ENCODE assay signal across 8 cellular contexts in genomic region chr1:243598433-243598832, GRCh38.
A peak's percentile ranks its signal among the peaks of the same experiment; 100 is the strongest.
DNase-seq lines count a peak whose midpoint lies in the region; ATAC-seq and TF ChIP-seq lines count a peak whose summit lies in the region.

No MANE protein-coding gene starts in this region.

- peaks cover 20% of the 10 kb centered on the region for H3K4me1 ChIP-seq in RWPE2 (ENCODE audit: insufficient read depth, poor library complexity, severe bottlenecking)
- no peaks in the 10 kb centered on the region for H3K4me1 ChIP-seq in neuronal stem cell (ENCODE audit: control insufficient read depth in 2 of 2, insufficient read depth in 1 of 2, low read depth in 1 of 2, low read length in 2 of 2)
- H3K4me1 ChIP-seq in gastrocnemius medialis: no peaks in the 10 kb centered on the region

- no peak for TF ChIP-seq CTCF in AG04449 (IDR thresholded peaks at IDR 0.05; ENCODE audit: insufficient read depth, low read length, missing control alignments)
- TF ChIP-seq CTCF in RWPE2 (IDR thresholded peaks at IDR 0.05; ENCODE audit: poor library complexity, severe bottlenecking): no peak
- no peak for TF ChIP-seq CTCF in gastrocnemius medialis (IDR thresholded peaks at IDR 0.05 in 4 of 5, conservative IDR thresholded peaks at IDR 0.05 in 1 of 5)

- no peak overlapping the region for H3K9ac ChIP-seq in neuronal stem cell (ENCODE audit: low read depth, low read length, poor library complexity)

- H2BK5ac ChIP-seq in neuronal stem cell (ENCODE audit: low read length): no peak overlapping the region

- H3K14ac ChIP-seq in neuronal stem cell (ENCODE audit: low read length): no peak overlapping the region

- H3K36me3 ChIP-seq in RWPE2 (ENCODE audit: low read depth): no peaks in the 10 kb centered on the region; the same call in 1 of the 2 replicates
- peaks cover 2 to 6% of the 10 kb centered on the region in 2 donors for H3K36me3 ChIP-seq in neuronal stem cell (replicated peaks in 1 of 2; ENCODE audit: control insufficient read depth in 2 of 2, insufficient read depth in 2 of 2, low read length in 2 of 2)
- no peaks in the 10 kb centered on the region for H3K36me3 ChIP-seq in gastrocnemius medialis

- no peaks in the 10 kb centered on the region for H3K79me1 ChIP-seq in neuronal stem cell (ENCODE audit: low read depth, low read length)

- H3K23ac ChIP-seq in neuronal stem cell (ENCODE audit: low read depth, low read length, poor library complexity): no peak overlapping the region

- H3K27me3 ChIP-seq in RWPE2 (ENCODE audit: insufficient read depth, poor library complexity, severe bottlenecking) (no peaks in the 10 kb centered on the region), neuronal stem cell (ENCODE audit: control insufficient read depth in 3 of 3, insufficient read depth in 3 of 3, low read depth in 1 of 3, low read length in 3 of 3) (no peaks in the 10 kb centered on the region), gastrocnemius medialis (no peaks in the 10 kb centered on the region)

- ATAC-seq in GM21515 (IDR thresholded peaks at IDR 0.05; ENCODE audit: unreplicated experiment): peak; percentile 41
- peak; percentile 97 for ATAC-seq in RWPE2 (ENCODE audit: low read depth)
- no peak for ATAC-seq in gastrocnemius medialis

- H2BK15ac ChIP-seq in neuronal stem cell (ENCODE audit: low read length): no peak overlapping the region

- in situ Hi-C loops in gastrocnemius medialis (cut with MboI; ENCODE audit: low sequenced_read_pairs in 4 of 4): no loop called here

- no peak overlapping the region for H4K8ac ChIP-seq in neuronal stem cell (ENCODE audit: low read depth, low read length)

- H3K4me3 ChIP-seq in AG04449 (ENCODE audit: low read depth, low read length) (no peak overlapping the region), RWPE2 (ENCODE audit: severe bottlenecking) (no peak overlapping the region), neuronal stem cell (ENCODE audit: low read length in 2 of 2) (no peak overlapping the region), gastrocnemius medialis (no peak overlapping the region)

- H2AFZ ChIP-seq in neuronal stem cell (ENCODE audit: low read length): no peak overlapping the region

- no peak overlapping the region for H3K4ac ChIP-seq in neuronal stem cell (ENCODE audit: low read length)

- peak; percentile 65 for DNase-seq in AG04449 (ENCODE audit: low read depth, low spot score)
- no peak for DNase-seq in RWPE2 (ENCODE audit: low spot score)
- peak; percentile 89 for DNase-seq in epithelial cell of prostate (ENCODE audit: low read depth, low spot score)
- no peak for DNase-seq in neuronal stem cell (ENCODE audit: low spot score)
- DNase-seq in NCI-H2171 (lab: John Stamatoyannopoulos, UW): no peak
- no peak for DNase-seq in SHP77 treated with DMSO at 0.1 percent for 48 hours (lab: John Stamatoyannopoulos, UW)
- DNase-seq in gastrocnemius medialis: no peak

- H3K4me2 ChIP-seq in neuronal stem cell (ENCODE audit: insufficient read depth, low read length, poor library complexity, severe bottlenecking): no peak overlapping the region

- H3K27ac ChIP-seq in RWPE2 (ENCODE audit: poor library complexity, severe bottlenecking) (peak overlapping the region; percentile 33), epithelial cell of prostate (peak overlapping the region; percentile 91), neuronal stem cell (replicated peaks; ENCODE audit: low read length) (no peak overlapping the region), gastrocnemius medialis (no peak overlapping the region)

- no peak for TF ChIP-seq POLR2A in gastrocnemius medialis (IDR thresholded peaks at IDR 0.05)

- no peak overlapping the region for H2AK5ac ChIP-seq in neuronal stem cell (ENCODE audit: low read depth, low read length)

- H4K91ac ChIP-seq in neuronal stem cell (ENCODE audit: low read depth, low read length, poor library complexity): no peak overlapping the region

- POLR2A ChIA-PET in AG04449 (lab: Yijun Ruan, JAX): no interaction called here

- CTCF ChIA-PET in AG04449 (lab: Yijun Ruan, JAX): no interaction called here

- no peak overlapping the region for H2BK120ac ChIP-seq in neuronal stem cell (ENCODE audit: low read depth, low read length)

- no peak overlapping the region for H3K18ac ChIP-seq in neuronal stem cell (ENCODE audit: low read length)

- intact Hi-C loops in gastrocnemius medialis (cut with DNase I; ENCODE audit: low total_unique reads): no loop called here

- WGBS in neuronal stem cell (ENCODE audit: extremely low coverage in 2 of 2, insufficient read length in 2 of 2, insufficient replicate concordance in 1 of 2), 2 donors: no CpG with 5 or more reads among the region's 2 CpGs

- H2BK12ac ChIP-seq in neuronal stem cell (ENCODE audit: low read length): no peak overlapping the region

- no peaks in the 10 kb centered on the region for H3K9me3 ChIP-seq in RWPE2 (ENCODE audit: severe bottlenecking)
- H3K9me3 ChIP-seq in neuronal stem cell (replicated peaks in 1 of 2; ENCODE audit: control insufficient read depth in 2 of 2, insufficient read depth in 1 of 2, low read depth in 1 of 2, low read length in 2 of 2): peaks cover 3 to 13% of the 10 kb centered on the region in 2 donors
- peaks cover 0 to 18% (median 3%) of the 10 kb centered on the region in 3 donors for H3K9me3 ChIP-seq in gastrocnemius medialis

Comparison
In these comparisons a context has a peak if more than half of its experiments do, and no peak if none do; other contexts are left out.
1. DNase-seq: peak in AG04449 (single experiment) and epithelial cell of prostate (single experiment); none in RWPE2 (single experiment), neuronal stem cell (single experiment), NCI-H2171 (single experiment), SHP77 treated with DMSO at 0.1 percent for 48 hours (single experiment) and gastrocnemius medialis (0 of 2).
2. ATAC-seq: peak in GM21515 (single experiment) and RWPE2 (single experiment); none in gastrocnemius medialis (0 of 2).
3. H3K27ac ChIP-seq: peak in RWPE2 (single experiment) and epithelial cell of prostate (single experiment); none in neuronal stem cell (single experiment) and gastrocnemius medialis (0 of 4).